14 cellular contexts compared by ENCODE assay signal in genomic region chr20:50521221-50521642, GRCh38. TPM values are rescaled to one million over a fixed set of nuclear protein-coding genes. Genes with fewer than 3 reads are reported as not detected.
A peak's percentile ranks its signal among the peaks of the same experiment; 100 is the strongest.
DNase-seq lines count a peak whose midpoint lies in the region; ATAC-seq, FAIRE-seq and TF ChIP-seq lines count a peak whose summit lies in the region.
"Had no signal": no experiment of that assay in that cellular context is flagged by ENCODE, and none has a peak within 500 bp of the region (broad histone marks: within the 10 kb centered on the region; RNA-seq: fewer than 3 reads in every experiment).

No MANE protein-coding gene starts in this region.

- DNase-seq in SK-N-SH (peak; percentile 10), NCI-H69 (lab: John Stamatoyannopoulos, UW) (peak; percentile 2), Calu3 (no peak), GM12891 (ENCODE audit: insufficient read length, low spot score) (no peak), left ventricle myocardium inferior (no peak)
- DNase-seq in effector memory CD4-positive, alpha-beta T cell, result no peak
- DNase-seq: Caco-2, caudate nucleus, NCI-H226, testis had no signal

- H3K4me1 ChIP-seq in SK-N-SH (ENCODE audit: control insufficient read depth in 1 of 2, insufficient read depth in 2 of 2, low read depth in 1 of 2, low read length in 1 of 2) (peaks cover 6 to 45% of the 10 kb centered on the region in 2 experiments), neutrophil (ENCODE audit: control insufficient read depth in 1 of 2, insufficient read depth in 1 of 2, low read depth in 1 of 2, low read length in 1 of 2) (peaks cover 94 to 99% of the 10 kb centered on the region in 2 experiments), left ventricle myocardium inferior (peaks cover 89% of the 10 kb centered on the region)
- peaks cover 51% of the 10 kb centered on the region for H3K4me1 ChIP-seq in effector memory CD4-positive, alpha-beta T cell (ENCODE audit: control insufficient read depth, insufficient read depth, low read length, poor library complexity, severe bottlenecking)

- H3K9ac ChIP-seq in SK-N-SH, result no peak overlapping the region

- no peaks in the 10 kb centered on the region for H3K9me2 ChIP-seq in SK-N-SH

- H3K36me3 ChIP-seq in SK-N-SH (replicated peaks in 1 of 2; ENCODE audit: control insufficient read depth in 1 of 2, insufficient read depth in 2 of 2, low read length in 1 of 2) (no peaks in the 10 kb centered on the region), neutrophil (no peaks in the 10 kb centered on the region), left ventricle myocardium inferior (no peaks in the 10 kb centered on the region)
- no peaks in the 10 kb centered on the region for H3K36me3 ChIP-seq in effector memory CD4-positive, alpha-beta T cell (ENCODE audit: control insufficient read depth, insufficient read depth, low read length)

- POLR2A ChIA-PET in SK-N-SH (lab: Yijun Ruan, JAX), result no interaction called here

- peaks cover 42% of the 10 kb centered on the region for H3K4me1 Mint-ChIP-seq in Calu3 (ENCODE audit: low read depth, unreplicated experiment)

- peaks cover 59% of the 10 kb centered on the region for H4K20me1 ChIP-seq in SK-N-SH (ENCODE audit: insufficient read depth)

- H3K4me2 ChIP-seq in SK-N-SH, result peak overlapping the region; percentile 29; the same call in 1 of the 2 replicates

- H3F3A ChIP-seq in SK-N-SH (replicated peaks; ENCODE audit: insufficient read depth), result peaks cover 3% of the 10 kb centered on the region

- no peak for ATAC-seq in SK-N-SH treated with all-trans-retinoic acid at 6 μM for 48 hours

- H3K79me2 ChIP-seq in SK-N-SH (ENCODE audit: insufficient read depth), result peaks cover 100% of the 10 kb centered on the region

- no peaks in the 10 kb centered on the region for H3K9me3 Mint-ChIP-seq in Calu3 (ENCODE audit: low read depth, unreplicated experiment)

- H2AFZ ChIP-seq in SK-N-SH (ENCODE audit: low read depth), result no peak overlapping the region

- TF ChIP-seq RAD21 in SK-N-SH (IDR thresholded peaks at IDR 0.05; ENCODE audit: low read length), result no peak

- no peaks in the 10 kb centered on the region for H3K9me3 ChIP-seq in SK-N-SH
- no peaks in the 10 kb centered on the region for H3K9me3 ChIP-seq in effector memory CD4-positive, alpha-beta T cell (ENCODE audit: control insufficient read depth, low read length)
- H3K9me3 ChIP-seq in neutrophil, result no peaks in the 10 kb centered on the region
- no peaks in the 10 kb centered on the region for H3K9me3 ChIP-seq in left ventricle myocardium inferior (replicated peaks)
- H3K9me3 ChIP-seq: Caco-2, testis had no signal

- TF ChIP-seq EP300 in SK-N-SH (IDR thresholded peaks at IDR 0.05; ENCODE audit: borderline replicate concordance in 1 of 2, low read depth in 1 of 2, low read length in 1 of 2), result no peak

- no peak for FAIRE-seq in GM12891 (lab: Jason Lieb, UNC)
- FAIRE-seq: small intestine had no signal

- H3K36me3 Mint-ChIP-seq in Calu3 (ENCODE audit: insufficient read depth, unreplicated experiment), result no peaks in the 10 kb centered on the region

- BruUV-seq in Calu3 (replicated peaks; lab: Mats Ljungman, UMichigan), result no TSS peak

- no peak overlapping the region for H3K4me3 ChIP-seq in SK-N-SH (ENCODE audit: low read depth in 2 of 2, low read length in 1 of 2)
- H3K4me3 ChIP-seq in effector memory CD4-positive, alpha-beta T cell (ENCODE audit: insufficient read depth, low read depth, low read length, poor library complexity, severe bottlenecking), result no peak overlapping the region
- no peak overlapping the region for H3K4me3 ChIP-seq in neutrophil (ENCODE audit: low read depth in 1 of 2, low read length in 1 of 2)
- no peak overlapping the region for H3K4me3 ChIP-seq in left ventricle myocardium inferior
- H3K4me3 ChIP-seq: testis had no signal

- TF ChIP-seq CTCF in SK-N-SH (IDR thresholded peaks at IDR 0.05) (no peak), neutrophil (IDR thresholded peaks at IDR 0.05) (no peak), Calu3 (IDR thresholded peaks at IDR 0.05; ENCODE audit: unreplicated experiment) (no peak), left ventricle myocardium inferior (IDR thresholded peaks at IDR 0.05; ENCODE audit: borderline replicate concordance) (no peak)

- 100% methylated on average over 1 of the region's 1 CpG for WGBS in SK-N-SH (ENCODE audit: low lambda C conversion rate)

- intact Hi-C loops in Calu3 (cut with micrococcal nuclease; ENCODE audit: unreplicated experiment) (no loop called here), left ventricle myocardium inferior (cut with micrococcal nuclease) (no loop called here)

- H3K27ac ChIP-seq in SK-N-SH (ENCODE audit: low read depth in 2 of 2, low read length in 1 of 2), result peak overlapping the region in 1 of 2 experiments; percentile 9; a peak in 1 of 4 replicates
- peak overlapping the region; percentile 70 for H3K27ac ChIP-seq in effector memory CD4-positive, alpha-beta T cell (ENCODE audit: insufficient read depth, low read length, poor library complexity, severe bottlenecking)
- peak overlapping the region; percentile 80 for H3K27ac ChIP-seq in neutrophil
- H3K27ac ChIP-seq in left ventricle myocardium inferior (replicated peaks), result no peak overlapping the region
- H3K27ac ChIP-seq: 22Rv1, testis had no signal

- CTCF ChIA-PET in SK-N-SH (lab: Yijun Ruan, JAX), result interaction anchor here (1.4 kb wide), 1 partner anchor 58 kb away, joined by 4 read pairs; no protein-coding TSS in a partner anchor
- CTCF ChIA-PET in Calu3 (lab: Charles Lee), result interaction anchor here (0.8 to 1.1 kb wide), 2 partner anchors 10 to 20 kb away, joined by 3 read pairs; no protein-coding TSS in a partner anchor

- H3K27me3 ChIP-seq in SK-N-SH (ENCODE audit: insufficient read depth) (no peaks in the 10 kb centered on the region), neutrophil (no peaks in the 10 kb centered on the region), left ventricle myocardium inferior (ENCODE audit: low read depth) (no peaks in the 10 kb centered on the region)
- no peaks in the 10 kb centered on the region for H3K27me3 ChIP-seq in effector memory CD4-positive, alpha-beta T cell (replicated peaks; ENCODE audit: control insufficient read depth, insufficient read depth, low read length, poor library complexity, severe bottlenecking)
- H3K27me3 ChIP-seq: testis had no signal

- H3K27me3 Mint-ChIP-seq in Calu3 (ENCODE audit: unreplicated experiment), result no peaks in the 10 kb centered on the region

- no peak overlapping the region for H3K27ac Mint-ChIP-seq in Calu3 (ENCODE audit: unreplicated experiment)

- no peak overlapping the region for H3K4me3 Mint-ChIP-seq in Calu3 (ENCODE audit: low read depth, unreplicated experiment)

- TF ChIP-seq POLR2A in GM12891 (IDR thresholded peaks at IDR 0.05; ENCODE audit: low read depth, low read length), result no peak

TF ChIP-seq in SK-N-SH treated with all-trans-retinoic acid at 6 μM for 48 hours, 23 proteins besides CTCF, POLR2A, EP300 and RAD21 (continues in another document):
- no peak for TF ChIP-seq PATZ1 (CRISPR knock-in tag; IDR thresholded peaks at IDR 0.05; ENCODE audit: borderline replicate concordance)

TF ChIP-seq in GM12891, 5 proteins besides CTCF, POLR2A, EP300 and RAD21:
- TF ChIP-seq POLR2AphosphoS5 (IDR thresholded peaks at IDR 0.05; ENCODE audit: low read depth, low read length), result no peak
- no peak for TF ChIP-seq SPI1 (IDR thresholded peaks at IDR 0.05; ENCODE audit: low read depth, low read length)
- no peak for TF ChIP-seq POU2F2 (IDR thresholded peaks at IDR 0.05; ENCODE audit: low read depth, low read length)
- no peak for TF ChIP-seq PAX5 (IDR thresholded peaks at IDR 0.05; ENCODE audit: insufficient read depth, low read length, severe bottlenecking)
- TF ChIP-seq TAF1 (IDR thresholded peaks at IDR 0.05; ENCODE audit: low read depth, low read length), result no peak

RNA-seq across cellular contexts. Expression of gene PTPN1, which starts 11.0 kb away (rescaled TPM):
- polyA plus RNA-seq in SK-N-SH (2012; rRNA removed), result 23.6 and 25.2 TPM in 2 replicates
- 26.2 and 27.0 TPM in 2 replicates for polyA plus RNA-seq in SK-N-SH (2012; cell fraction: cytosol; rRNA removed)
- polyA plus RNA-seq in SK-N-SH (2012; cell fraction: nucleus; rRNA removed), result 25.5 and 40.8 TPM in 2 replicates
- total RNA-seq in Calu3 (2022) (58.5 and 67.5 TPM in 2 replicates), left ventricle myocardium inferior (25.7 TPM)
- 34.6 TPM for polyA plus RNA-seq in GM12891 (2012; ENCODE audit: low read depth, missing spikeins)

Comparison
In these comparisons a context has a peak if more than half of its experiments do, and no peak if none do; other contexts are left out.
1. DNase-seq: peak in SK-N-SH (single experiment) and NCI-H69 (single experiment); none in effector memory CD4-positive, alpha-beta T cell (0 of 3), Calu3 (single experiment), GM12891 (single experiment) and left ventricle myocardium inferior (single experiment).